1 cellular context compared by ENCODE assay signal in the genomic region with DNA sequence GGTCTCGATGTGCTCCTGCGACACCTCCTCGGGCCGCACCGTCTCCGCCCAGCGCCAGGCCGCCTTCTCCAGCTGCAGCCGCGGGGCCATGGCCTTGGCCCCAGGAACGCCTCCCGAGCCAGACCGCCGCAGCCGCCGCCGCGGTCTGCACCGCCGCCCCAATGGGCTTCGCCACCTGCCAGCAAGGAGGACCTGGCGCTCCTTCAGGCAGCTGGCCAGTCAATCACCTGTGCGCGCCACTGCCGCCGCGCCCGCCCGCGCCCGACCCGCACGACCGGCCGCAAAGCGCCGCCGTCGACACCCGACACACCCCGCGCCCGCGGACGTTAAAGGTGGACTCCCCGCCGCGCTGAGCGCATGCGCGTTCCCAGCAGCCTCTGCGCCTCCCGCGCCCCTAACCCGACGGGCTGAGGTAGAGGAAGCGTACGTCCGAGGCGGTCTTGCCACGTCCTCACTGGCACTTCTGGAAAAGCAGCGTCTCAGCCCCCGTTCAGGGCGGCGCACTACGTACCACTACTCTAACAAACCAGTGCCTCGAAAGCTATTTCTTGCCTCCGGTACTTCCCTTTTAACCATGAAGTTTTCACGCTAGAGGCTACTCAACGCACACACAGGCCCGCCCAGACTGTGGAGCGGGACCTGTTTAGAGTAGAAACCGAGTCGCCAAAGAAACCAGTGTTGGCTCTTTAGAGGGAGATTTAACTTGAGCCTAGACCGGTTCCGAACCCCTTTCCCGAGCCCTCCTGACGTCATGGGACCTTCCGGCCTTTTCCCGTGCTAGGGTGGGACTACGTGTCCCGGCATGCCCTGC.
TF ChIP-seq lines count a peak whose summit lies in the region.

Gene USP48, minus strand, starts transcription at position 282 of the 811 bp plus-strand sequence. Its CDS starts 192 bp downstream, at position 90.

TF ChIP-seq in K562, 482 proteins besides CTCF, POLR2A, EP300 and RAD21 (continued from another document and continues in another):
- TF ChIP-seq, protein P1, sequence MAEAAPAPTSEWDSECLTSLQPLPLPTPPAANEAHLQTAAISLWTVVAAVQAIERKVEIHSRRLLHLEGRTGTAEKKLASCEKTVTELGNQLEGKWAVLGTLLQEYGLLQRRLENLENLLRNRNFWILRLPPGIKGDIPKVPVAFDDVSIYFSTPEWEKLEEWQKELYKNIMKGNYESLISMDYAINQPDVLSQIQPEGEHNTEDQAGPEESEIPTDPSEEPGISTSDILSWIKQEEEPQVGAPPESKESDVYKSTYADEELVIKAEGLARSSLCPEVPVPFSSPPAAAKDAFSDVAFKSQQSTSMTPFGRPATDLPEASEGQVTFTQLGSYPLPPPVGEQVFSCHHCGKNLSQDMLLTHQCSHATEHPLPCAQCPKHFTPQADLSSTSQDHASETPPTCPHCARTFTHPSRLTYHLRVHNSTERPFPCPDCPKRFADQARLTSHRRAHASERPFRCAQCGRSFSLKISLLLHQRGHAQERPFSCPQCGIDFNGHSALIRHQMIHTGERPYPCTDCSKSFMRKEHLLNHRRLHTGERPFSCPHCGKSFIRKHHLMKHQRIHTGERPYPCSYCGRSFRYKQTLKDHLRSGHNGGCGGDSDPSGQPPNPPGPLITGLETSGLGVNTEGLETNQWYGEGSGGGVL (CRISPR knock-in tag; IDR thresholded peaks at IDR 0.05): no peak
- TF ChIP-seq ZSCAN29 (IDR thresholded peaks at IDR 0.05) (peak; percentile 52), XRCC3 (IDR thresholded peaks at IDR 0.05) (no peak), MCM7 (IDR thresholded peaks at IDR 0.05) (peak in 1 of 2 experiments; percentile 55; a peak in 1 of 4 replicates), MTA2 (IDR thresholded peaks at IDR 0.05; ENCODE audit: low read depth) (no peak), CTBP1 (IDR thresholded peaks at IDR 0.05; ENCODE audit: borderline replicate concordance) (peak; percentile 99), POLR2B (IDR thresholded peaks at IDR 0.05; ENCODE audit: low read depth, partially characterized antibody) (peak; percentile 99), RCOR1 (IDR thresholded peaks at IDR 0.05; ENCODE audit: borderline replicate concordance in 1 of 2, low read depth in 2 of 2, low read length in 2 of 2) (0 out of 4 replicates have a peak, but pooled peaks have one; percentile 15 to 59), MYC (IDR thresholded peaks at IDR 0.05; ENCODE audit: low read depth, low read length) (peak; percentile 35), MYC (CRISPR knock-in tag; IDR thresholded peaks at IDR 0.05; ENCODE audit: borderline replicate concordance, low read depth) (peak; percentile 87; the same call in 1 of the 2 replicates), ZFP30 (CRISPR knock-in tag; IDR thresholded peaks at IDR 0.05; ENCODE audit: borderline replicate concordance) (no peak), ZNF639 (CRISPR knock-in tag; conservative IDR thresholded peaks at IDR 0.05 in 1 of 2, IDR thresholded peaks at IDR 0.05 in 1 of 2) (no peak; a peak in 1 of 4 replicates), NR4A1 (CRISPR knock-in tag; IDR thresholded peaks at IDR 0.05) (0 out of 2 replicates have a peak, but pooled peaks have one; percentile 61), NR4A1 (tag; IDR thresholded peaks at IDR 0.05) (peak; percentile 85; the same call in 1 of the 2 replicates), MEF2A (IDR thresholded peaks at IDR 0.05; ENCODE audit: control insufficient read depth, low read depth, low read length) (no peak), ZNF165 (CRISPR knock-in tag; IDR thresholded peaks at IDR 0.05; ENCODE audit: borderline replicate concordance) (no peak; the same call in 1 of the 2 replicates), CHD7 (IDR thresholded peaks at IDR 0.05; ENCODE audit: low read depth, low read length) (no peak), POLR2G (IDR thresholded peaks at IDR 0.05; ENCODE audit: low read depth, low read length) (peak; percentile 98), ZKSCAN3 (CRISPR knock-in tag; IDR thresholded peaks at IDR 0.05) (no peak), RUNX1 (IDR thresholded peaks at IDR 0.05; ENCODE audit: low read depth) (0 out of 2 replicates have a peak, but pooled peaks have one; percentile 13), CREB1 (IDR thresholded peaks at IDR 0.05) (peak; percentile 87), CREB1 (CRISPR knock-in tag; IDR thresholded peaks at IDR 0.05) (peak; percentile 95), ARID3B (CRISPR knock-in tag; IDR thresholded peaks at IDR 0.05; ENCODE audit: borderline replicate concordance) (no peak), BACH1 (tag; IDR thresholded peaks at IDR 0.05) (no peak), DNMT1 (IDR thresholded peaks at IDR 0.05) (peak; percentile 98), ETS2 (tag; IDR thresholded peaks at IDR 0.05; ENCODE audit: borderline replicate concordance, poor library complexity, severe bottlenecking) (no peak), HNRNPUL1 (IDR thresholded peaks at IDR 0.05; ENCODE audit: low read length) (no peak)
- TF ChIP-seq, protein P2, sequence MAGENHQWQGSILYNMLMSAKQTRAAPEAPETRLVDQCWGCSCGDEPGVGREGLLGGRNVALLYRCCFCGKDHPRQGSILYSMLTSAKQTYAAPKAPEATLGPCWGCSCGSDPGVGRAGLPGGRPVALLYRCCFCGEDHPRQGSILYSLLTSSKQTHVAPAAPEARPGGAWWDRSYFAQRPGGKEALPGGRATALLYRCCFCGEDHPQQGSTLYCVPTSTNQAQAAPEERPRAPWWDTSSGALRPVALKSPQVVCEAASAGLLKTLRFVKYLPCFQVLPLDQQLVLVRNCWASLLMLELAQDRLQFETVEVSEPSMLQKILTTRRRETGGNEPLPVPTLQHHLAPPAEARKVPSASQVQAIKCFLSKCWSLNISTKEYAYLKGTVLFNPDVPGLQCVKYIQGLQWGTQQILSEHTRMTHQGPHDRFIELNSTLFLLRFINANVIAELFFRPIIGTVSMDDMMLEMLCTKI (IDR thresholded peaks at IDR 0.05; ENCODE audit: partially characterized antibody): no peak
- TF ChIP-seq, protein P3, sequence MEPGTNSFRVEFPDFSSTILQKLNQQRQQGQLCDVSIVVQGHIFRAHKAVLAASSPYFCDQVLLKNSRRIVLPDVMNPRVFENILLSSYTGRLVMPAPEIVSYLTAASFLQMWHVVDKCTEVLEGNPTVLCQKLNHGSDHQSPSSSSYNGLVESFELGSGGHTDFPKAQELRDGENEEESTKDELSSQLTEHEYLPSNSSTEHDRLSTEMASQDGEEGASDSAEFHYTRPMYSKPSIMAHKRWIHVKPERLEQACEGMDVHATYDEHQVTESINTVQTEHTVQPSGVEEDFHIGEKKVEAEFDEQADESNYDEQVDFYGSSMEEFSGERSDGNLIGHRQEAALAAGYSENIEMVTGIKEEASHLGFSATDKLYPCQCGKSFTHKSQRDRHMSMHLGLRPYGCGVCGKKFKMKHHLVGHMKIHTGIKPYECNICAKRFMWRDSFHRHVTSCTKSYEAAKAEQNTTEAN (CRISPR knock-in tag; IDR thresholded peaks at IDR 0.05): no peak
- TF ChIP-seq, protein P4, sequence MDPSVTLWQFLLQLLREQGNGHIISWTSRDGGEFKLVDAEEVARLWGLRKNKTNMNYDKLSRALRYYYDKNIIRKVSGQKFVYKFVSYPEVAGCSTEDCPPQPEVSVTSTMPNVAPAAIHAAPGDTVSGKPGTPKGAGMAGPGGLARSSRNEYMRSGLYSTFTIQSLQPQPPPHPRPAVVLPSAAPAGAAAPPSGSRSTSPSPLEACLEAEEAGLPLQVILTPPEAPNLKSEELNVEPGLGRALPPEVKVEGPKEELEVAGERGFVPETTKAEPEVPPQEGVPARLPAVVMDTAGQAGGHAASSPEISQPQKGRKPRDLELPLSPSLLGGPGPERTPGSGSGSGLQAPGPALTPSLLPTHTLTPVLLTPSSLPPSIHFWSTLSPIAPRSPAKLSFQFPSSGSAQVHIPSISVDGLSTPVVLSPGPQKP (CRISPR knock-in tag; IDR thresholded peaks at IDR 0.05): no peak
- TF ChIP-seq, protein P5, sequence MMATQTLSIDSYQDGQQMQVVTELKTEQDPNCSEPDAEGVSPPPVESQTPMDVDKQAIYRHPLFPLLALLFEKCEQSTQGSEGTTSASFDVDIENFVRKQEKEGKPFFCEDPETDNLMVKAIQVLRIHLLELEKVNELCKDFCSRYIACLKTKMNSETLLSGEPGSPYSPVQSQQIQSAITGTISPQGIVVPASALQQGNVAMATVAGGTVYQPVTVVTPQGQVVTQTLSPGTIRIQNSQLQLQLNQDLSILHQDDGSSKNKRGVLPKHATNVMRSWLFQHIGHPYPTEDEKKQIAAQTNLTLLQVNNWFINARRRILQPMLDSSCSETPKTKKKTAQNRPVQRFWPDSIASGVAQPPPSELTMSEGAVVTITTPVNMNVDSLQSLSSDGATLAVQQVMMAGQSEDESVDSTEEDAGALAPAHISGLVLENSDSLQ (IDR thresholded peaks at IDR 0.05): peak; percentile 94
